In genomic region chr4:3872834-3873313, GRCh38 we compare ENCODE assay signal across 24 cellular contexts.
DNase-seq lines count a peak whose midpoint lies in the region; ATAC-seq and TF ChIP-seq lines count a peak whose summit lies in the region.
"Had no signal": no experiment of that assay in that cellular context is flagged by ENCODE, and none has a peak within 500 bp of the region (broad histone marks: within the 10 kb centered on the region; RNA-seq: fewer than 3 reads in every experiment).

No MANE protein-coding gene starts in this region.

- WGBS in hepatocyte (ENCODE audit: low lambda C conversion rate, missing lambda C conversion rate), result 78% methylated on average over 17 of the region's 17 CpGs

- H3K9me3 ChIP-seq in CD8-positive, alpha-beta T cell (ENCODE audit: low read length), result no peaks in the 10 kb centered on the region
- H3K9me3 ChIP-seq in HUES48 (ENCODE audit: control insufficient read depth, insufficient read depth, low read length) (peaks cover 1% of the 10 kb centered on the region; the same call in 1 of the 2 replicates), osteoblast (ENCODE audit: low read depth, low read length) (no peaks in the 10 kb centered on the region), hepatocyte (ENCODE audit: low read depth) (no peaks in the 10 kb centered on the region)
- H3K9me3 ChIP-seq: ascending aorta, SJCRH30 had no signal

- ATAC-seq in CD8-positive, alpha-beta T cell, result no peak
- ATAC-seq: foreskin keratinocyte; GM12878; stimulated activated effector memory CD8-positive, alpha-beta T cell treated with anti-CD3 and anti-CD28 coated beads, Interleukin-12 subunit alpha, Interleukin-12 subunit beta, amount 100 ng/mL, for 72 hours had no signal

- H3K36me3 ChIP-seq in CD8-positive, alpha-beta T cell (ENCODE audit: insufficient read depth, low read length), result no peaks in the 10 kb centered on the region
- no peaks in the 10 kb centered on the region for H3K36me3 ChIP-seq in HUES48 (ENCODE audit: control insufficient read depth, insufficient read depth, low read length)
- H3K36me3 ChIP-seq in osteoblast (ENCODE audit: insufficient read depth, low read length), result no peaks in the 10 kb centered on the region
- H3K36me3 ChIP-seq in hepatocyte (replicated peaks; ENCODE audit: insufficient read depth, low read depth), result no peaks in the 10 kb centered on the region
- H3K36me3 ChIP-seq: ascending aorta, esophagus muscularis mucosa, sigmoid colon, SJCRH30, upper lobe of left lung had no signal

- POLR2A ChIA-PET in CD8-positive, alpha-beta T cell (lab: Charles Lee), result no interaction called here

- CTCF ChIA-PET in CD8-positive, alpha-beta T cell (lab: Charles Lee), result interaction anchor here (1.0 kb wide), 1 partner anchor 8 kb away, joined by 3 read pairs; no protein-coding TSS in a partner anchor

- intact Hi-C loops in CD8-positive, alpha-beta T cell (cut with DNase I, micrococcal nuclease), result no loop called here

- H2AFZ ChIP-seq in osteoblast (ENCODE audit: low read length) (no peak overlapping the region), hepatocyte (no peak overlapping the region)

- H3K27me3 ChIP-seq in CD8-positive, alpha-beta T cell (ENCODE audit: insufficient read depth, low read length), result peaks cover 15% of the 10 kb centered on the region
- peaks cover 62% of the 10 kb centered on the region for H3K27me3 ChIP-seq in HUES48 (ENCODE audit: control insufficient read depth, insufficient read depth, low read length)
- peaks cover 57% of the 10 kb centered on the region for H3K27me3 ChIP-seq in osteoblast (ENCODE audit: insufficient read depth, low read length)
- H3K27me3 ChIP-seq in hepatocyte, result peaks cover 43% of the 10 kb centered on the region
- H3K27me3 ChIP-seq: ascending aorta, SJCRH30 had no signal

- H4K20me1 ChIP-seq in osteoblast (ENCODE audit: insufficient read depth, low read length) (no peaks in the 10 kb centered on the region), hepatocyte (ENCODE audit: insufficient read depth, poor library complexity, severe bottlenecking) (no peaks in the 10 kb centered on the region)

- no peak overlapping the region for H3K27ac Mint-ChIP-seq in CD8-positive, alpha-beta T cell
- H3K27ac Mint-ChIP-seq in glutamatergic neuron (ENCODE audit: unreplicated experiment), result no peak overlapping the region
- H3K27ac Mint-ChIP-seq: activated B cell treated with CpG ODN at 0.5 μM for 24 hours; activated naive CD8-positive, alpha-beta T cell treated with anti-CD3 and anti-CD28 coated beads, Interleukin-2, amount 10 ng/mL, durations not matched to agents 7 days and 5 days; CD4-positive, CD25-positive, alpha-beta regulatory T cell; stimulated activated effector memory CD8-positive, alpha-beta T cell treated with anti-CD3 and anti-CD28 coated beads, Interleukin-12 subunit alpha, Interleukin-12 subunit beta, amount 100 ng/mL, for 72 hours had no signal

- H3K79me2 ChIP-seq in osteoblast (ENCODE audit: insufficient read depth, low read length) (no peaks in the 10 kb centered on the region), hepatocyte (no peaks in the 10 kb centered on the region)

- no peak overlapping the region for H3K4me3 ChIP-seq in CD8-positive, alpha-beta T cell (ENCODE audit: low read depth, low read length)
- H3K4me3 ChIP-seq in HUES48 (ENCODE audit: low read depth, low read length) (peak overlapping the region; percentile 22; the same call in 1 of the 2 replicates), osteoblast (ENCODE audit: insufficient read depth, low read length) (no peak overlapping the region), hepatocyte (no peak overlapping the region)
- H3K4me3 ChIP-seq: ascending aorta, esophagus muscularis mucosa, GM12878, sigmoid colon, SJCRH30, upper lobe of left lung had no signal

- peaks cover 44% of the 10 kb centered on the region for H3K27me3 Mint-ChIP-seq in CD8-positive, alpha-beta T cell (ENCODE audit: low read depth)
- peaks cover 14% of the 10 kb centered on the region for H3K27me3 Mint-ChIP-seq in glutamatergic neuron (ENCODE audit: unreplicated experiment)

- peaks cover 3% of the 10 kb centered on the region for H3K4me1 ChIP-seq in CD8-positive, alpha-beta T cell (ENCODE audit: insufficient read depth, low read length)
- H3K4me1 ChIP-seq in HUES48 (ENCODE audit: control insufficient read depth, insufficient read depth, low read length) (peaks cover 4% of the 10 kb centered on the region; the same call in 1 of the 2 replicates), osteoblast (ENCODE audit: insufficient read depth, low read length) (no peaks in the 10 kb centered on the region), hepatocyte (ENCODE audit: insufficient read depth) (no peaks in the 10 kb centered on the region)
- H3K4me1 ChIP-seq: ascending aorta, foreskin keratinocyte, SJCRH30 had no signal

- H3K36me3 Mint-ChIP-seq in CD8-positive, alpha-beta T cell, result no peaks in the 10 kb centered on the region
- H3K36me3 Mint-ChIP-seq in glutamatergic neuron (ENCODE audit: unreplicated experiment), result peaks cover 11% of the 10 kb centered on the region
- H3K36me3 Mint-ChIP-seq: activated naive CD8-positive, alpha-beta T cell treated with anti-CD3 and anti-CD28 coated beads, Interleukin-2, amount 10 ng/mL, durations not matched to agents 7 days and 5 days; stimulated activated effector memory CD8-positive, alpha-beta T cell treated with anti-CD3 and anti-CD28 coated beads, Interleukin-12 subunit alpha, Interleukin-12 subunit beta, amount 100 ng/mL, for 72 hours had no signal

- TF ChIP-seq CTCF in CD8-positive, alpha-beta T cell (IDR thresholded peaks at IDR 0.05), result no peak
- TF ChIP-seq CTCF in glutamatergic neuron (IDR thresholded peaks at IDR 0.05; ENCODE audit: partially characterized antibody, unreplicated experiment), result no peak
- no peak for TF ChIP-seq CTCF in osteoblast (IDR thresholded peaks at IDR 0.05; ENCODE audit: extremely low read depth, low read depth, low read length)
- TF ChIP-seq CTCF in hepatocyte (IDR thresholded peaks at IDR 0.05; ENCODE audit: poor library complexity), result no peak

- H3K9ac ChIP-seq in HUES48 (ENCODE audit: low read depth, low read length), result no peak overlapping the region

- peaks cover 5% of the 10 kb centered on the region for H3K4me1 Mint-ChIP-seq in CD8-positive, alpha-beta T cell (ENCODE audit: low read depth)
- H3K4me1 Mint-ChIP-seq in glutamatergic neuron (ENCODE audit: low read depth, unreplicated experiment), result peaks cover 6% of the 10 kb centered on the region

- H3K4me3 Mint-ChIP-seq in CD8-positive, alpha-beta T cell, result peak overlapping the region; percentile 45
- peak overlapping the region; percentile 16 for H3K4me3 Mint-ChIP-seq in glutamatergic neuron (ENCODE audit: unreplicated experiment)
- H3K4me3 Mint-ChIP-seq: activated B cell treated with CpG ODN at 0.5 μM for 24 hours; activated naive CD8-positive, alpha-beta T cell treated with anti-CD3 and anti-CD28 coated beads, Interleukin-2, amount 10 ng/mL, durations not matched to agents 7 days and 5 days; CD4-positive, CD25-positive, alpha-beta regulatory T cell had no signal

- H3K9me2 ChIP-seq in hepatocyte (replicated peaks; ENCODE audit: insufficient read depth), result no peaks in the 10 kb centered on the region

- DNase-seq in CD8-positive, alpha-beta T cell, result no peak
- DNase-seq in glutamatergic neuron, result peak; percentile 10
- DNase-seq in osteoblast (ENCODE audit: insufficient read length, low spot score, missing footprints), result peak; percentile 61
- DNase-seq in hepatocyte (ENCODE audit: low spot score), result no peak
- no peak for DNase-seq in inferior parietal cortex (ENCODE audit: extremely low spot score)
- DNase-seq in NCI-H1436 (lab: John Stamatoyannopoulos, UW), result no peak
- DNase-seq: activated B cell treated with CpG ODN at 0.5 μM for 24 hours; activated CD4-positive, alpha-beta T cell treated with anti-CD3 and anti-CD28 coated beads, Interleukin-2, amount 50 U/mL, for 48 hours; CD4-positive, CD25-positive, alpha-beta regulatory T cell; cortex of kidney; foreskin keratinocyte; IMR-90; NCI-H1694 treated with DMSO at 0.1 percent for 48 hours; stimulated activated CD4-positive, alpha-beta T cell treated with anti-CD3 and anti-CD28 coated beads, Interleukin-4, amount 100 ng/mL, for 24 hours; substantia nigra had no signal

- no peak overlapping the region for H3K4me2 ChIP-seq in osteoblast (ENCODE audit: insufficient read depth, low read length)
- no peak overlapping the region for H3K4me2 ChIP-seq in hepatocyte

- peaks cover 8% of the 10 kb centered on the region for H3K9me3 Mint-ChIP-seq in CD8-positive, alpha-beta T cell
- H3K9me3 Mint-ChIP-seq in glutamatergic neuron (ENCODE audit: unreplicated experiment), result peaks cover 5% of the 10 kb centered on the region

- H3K27ac ChIP-seq in CD8-positive, alpha-beta T cell (ENCODE audit: low read depth, low read length), result no peak overlapping the region
- H3K27ac ChIP-seq in HUES48 (ENCODE audit: low read depth, low read length) (no peak overlapping the region), osteoblast (ENCODE audit: low read depth, low read length) (no peak overlapping the region), hepatocyte (no peak overlapping the region)
- H3K27ac ChIP-seq: ascending aorta, esophagus muscularis mucosa, foreskin keratinocyte, sigmoid colon, SJCRH30, upper lobe of left lung had no signal

Comparison
In these comparisons a context has a peak if more than half of its experiments do, and no peak if none do; other contexts are left out.
1. DNase-seq: peak in glutamatergic neuron (single experiment) and osteoblast (single experiment); none in CD8-positive, alpha-beta T cell (0 of 7), hepatocyte (single experiment), inferior parietal cortex (single experiment) and NCI-H1436 (single experiment).